Comparison of ENCODE assay signal across 1 cellular context in the genomic region with DNA sequence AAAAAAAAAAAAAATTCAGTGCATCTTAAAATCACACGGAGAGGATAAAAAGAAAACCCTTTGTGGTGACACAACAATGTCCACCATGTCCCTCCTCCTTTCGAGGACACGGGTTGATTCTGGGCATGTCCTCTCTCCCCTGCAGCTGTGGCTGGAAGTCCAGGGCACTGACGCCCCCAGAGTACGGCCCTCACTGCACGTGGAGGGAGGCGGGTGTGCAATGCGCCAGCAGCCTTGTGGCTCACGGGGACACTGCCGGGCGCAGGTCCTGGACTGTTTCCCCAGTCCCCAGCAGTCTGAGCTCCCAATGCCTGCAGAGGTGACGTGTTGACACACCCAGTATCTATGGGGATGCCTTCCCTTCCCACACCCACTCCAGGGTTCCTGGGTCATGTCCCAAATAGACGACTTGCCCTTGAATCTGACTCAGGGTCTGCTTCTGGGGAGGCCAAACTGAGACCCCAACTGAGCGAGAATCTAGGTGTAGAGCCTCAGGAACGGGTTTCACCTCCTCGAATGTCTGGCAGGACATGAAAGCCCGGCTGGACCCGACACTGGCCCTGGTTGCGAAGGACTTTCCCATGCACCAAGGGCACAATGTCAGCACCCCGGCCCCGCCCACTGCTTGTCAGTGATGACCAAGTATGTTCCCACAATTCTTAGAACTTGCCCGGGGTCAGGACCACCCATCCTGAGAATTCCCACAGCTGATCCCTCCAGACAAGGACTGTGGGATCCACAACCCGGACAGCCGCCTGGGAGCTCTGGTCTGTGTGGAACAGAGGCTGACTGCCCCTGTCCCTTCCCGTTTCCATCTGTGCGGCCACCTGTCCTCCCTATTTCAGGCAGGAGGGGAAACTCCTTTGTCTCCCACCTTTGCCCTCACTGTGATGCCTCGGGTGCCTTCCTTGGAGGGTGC.
TF ChIP-seq lines count a peak whose summit lies in the region.

No MANE protein-coding gene starts in this region.

TF ChIP-seq in IMR-90, 13 proteins besides CTCF, POLR2A, EP300 and RAD21:
- TF ChIP-seq, protein P1, sequence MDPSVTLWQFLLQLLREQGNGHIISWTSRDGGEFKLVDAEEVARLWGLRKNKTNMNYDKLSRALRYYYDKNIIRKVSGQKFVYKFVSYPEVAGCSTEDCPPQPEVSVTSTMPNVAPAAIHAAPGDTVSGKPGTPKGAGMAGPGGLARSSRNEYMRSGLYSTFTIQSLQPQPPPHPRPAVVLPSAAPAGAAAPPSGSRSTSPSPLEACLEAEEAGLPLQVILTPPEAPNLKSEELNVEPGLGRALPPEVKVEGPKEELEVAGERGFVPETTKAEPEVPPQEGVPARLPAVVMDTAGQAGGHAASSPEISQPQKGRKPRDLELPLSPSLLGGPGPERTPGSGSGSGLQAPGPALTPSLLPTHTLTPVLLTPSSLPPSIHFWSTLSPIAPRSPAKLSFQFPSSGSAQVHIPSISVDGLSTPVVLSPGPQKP (IDR thresholded peaks at IDR 0.05; ENCODE audit: borderline replicate concordance, low read depth, low read length), result no peak
- TF ChIP-seq CHD1 (IDR thresholded peaks at IDR 0.05; ENCODE audit: low read depth, low read length), result no peak
- TF ChIP-seq BHLHE40 (IDR thresholded peaks at IDR 0.05; ENCODE audit: low read depth, low read length), result no peak
- no peak for TF ChIP-seq MXI1 (IDR thresholded peaks at IDR 0.05; ENCODE audit: borderline replicate concordance, low read depth, low read length)
- TF ChIP-seq, protein P2, sequence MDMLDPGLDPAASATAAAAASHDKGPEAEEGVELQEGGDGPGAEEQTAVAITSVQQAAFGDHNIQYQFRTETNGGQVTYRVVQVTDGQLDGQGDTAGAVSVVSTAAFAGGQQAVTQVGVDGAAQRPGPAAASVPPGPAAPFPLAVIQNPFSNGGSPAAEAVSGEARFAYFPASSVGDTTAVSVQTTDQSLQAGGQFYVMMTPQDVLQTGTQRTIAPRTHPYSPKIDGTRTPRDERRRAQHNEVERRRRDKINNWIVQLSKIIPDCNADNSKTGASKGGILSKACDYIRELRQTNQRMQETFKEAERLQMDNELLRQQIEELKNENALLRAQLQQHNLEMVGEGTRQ (IDR thresholded peaks at IDR 0.05; ENCODE audit: low read depth, low read length), result no peak
- TF ChIP-seq RCOR1 (IDR thresholded peaks at IDR 0.05; ENCODE audit: insufficient replicate concordance, low read length), result no peak
